ENCODE assay signal across 8 cellular contexts in the genomic region with DNA sequence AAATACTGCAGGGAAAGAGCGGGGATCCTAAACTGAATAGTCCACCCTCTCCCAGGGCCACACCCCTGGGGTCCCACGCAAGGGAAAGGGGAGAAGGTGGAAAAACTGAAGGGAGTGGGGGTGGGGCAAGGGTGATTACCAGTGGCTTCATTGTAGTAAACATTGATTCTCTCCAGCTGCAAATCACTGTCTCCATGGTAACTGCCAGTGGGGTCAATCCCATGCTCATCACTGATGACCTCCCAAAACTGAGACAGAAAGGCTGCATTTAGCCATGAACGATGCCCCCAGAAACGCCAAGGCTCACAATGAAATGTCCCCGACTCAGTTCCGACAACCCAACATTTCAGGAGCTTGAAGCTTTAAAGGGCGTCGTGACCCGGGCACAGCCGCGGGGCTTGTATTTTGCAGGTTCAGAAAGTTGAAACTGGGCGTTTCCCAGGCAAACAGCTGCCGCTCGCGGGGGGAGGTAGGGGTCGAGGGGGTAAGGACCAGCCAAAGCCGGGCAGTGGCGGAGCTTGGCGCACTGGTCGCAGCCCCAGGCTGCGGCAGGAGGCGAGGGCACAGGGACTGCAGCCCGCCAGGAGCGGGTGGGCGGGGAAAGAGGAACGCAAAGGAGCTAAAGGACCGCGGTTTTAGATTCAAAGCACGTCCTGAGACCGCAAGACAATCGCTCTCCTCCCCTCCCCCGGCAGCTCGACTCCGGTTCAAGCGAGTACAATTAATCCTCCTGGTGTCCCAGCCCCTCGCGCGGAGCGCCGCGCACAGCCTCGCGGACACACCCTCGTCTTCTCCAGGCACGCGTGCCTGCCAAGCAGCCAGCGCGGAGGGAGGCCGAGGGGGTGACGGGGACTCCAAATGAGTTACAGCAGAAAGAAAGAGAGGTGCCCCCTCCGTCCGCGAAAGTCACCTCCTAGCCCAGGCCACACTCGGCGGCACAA. TPM values are rescaled to one million over a fixed set of nuclear protein-coding genes. Genes with fewer than 3 reads are reported as not detected.
DNase-seq lines count a peak whose midpoint lies in the region; ATAC-seq, FAIRE-seq and TF ChIP-seq lines count a peak whose summit lies in the region.

No MANE protein-coding gene starts in this region.

- ATAC-seq in thoracic aorta (ENCODE audit: insufficient number of reproducible peaks, low FRiP score, low read depth) (no peak), GM18870 (IDR thresholded peaks at IDR 0.05; ENCODE audit: unreplicated experiment) (no peak), GM18858 (IDR thresholded peaks at IDR 0.05; ENCODE audit: unreplicated experiment) (no peak)

- peak; percentile 40 for DNase-seq in stimulated activated CD4-positive, alpha-beta T cell treated with anti-CD3 and anti-CD28 coated beads, Interleukin-15, amount 100 ng/mL, for 24 hours
- no peak for DNase-seq in stimulated activated CD4-positive, alpha-beta T cell treated with anti-CD3 and anti-CD28 coated beads, Interleukin-1b, Interleukin-23, amount 100 ng/mL, for 48 hours
- DNase-seq in NCI-H82 treated with DMSO at 0.1 percent for 48 hours (lab: John Stamatoyannopoulos, UW; ENCODE audit: unreplicated experiment): peak; percentile 42
- DNase-seq in bronchial epithelial cell (ENCODE audit: low read depth): no peak
- DNase-seq in thoracic aorta (ENCODE audit: low spot score): no peak

- H3K36me3 ChIP-seq in bronchial epithelial cell (ENCODE audit: control insufficient read depth, insufficient read depth, low read length) (no peaks in the 10 kb centered on the region), liver (ENCODE audit: control insufficient read depth in 4 of 4, insufficient read depth in 3 of 4, low read depth in 1 of 4, low read length in 3 of 4) (no peaks in the 10 kb centered on the region), thoracic aorta (no peaks in the 10 kb centered on the region)

- no peak overlapping the region for H3K9ac ChIP-seq in liver (ENCODE audit: low read depth in 1 of 2, low read length in 2 of 2)

- H3K27ac ChIP-seq in liver (ENCODE audit: low read depth in 1 of 2, low read length in 2 of 2) (no peak overlapping the region), thoracic aorta (no peak overlapping the region)

- H3K4me3 ChIP-seq in bronchial epithelial cell (ENCODE audit: low read depth, low read length) (peak overlapping the region; percentile 5), liver (ENCODE audit: low read depth in 1 of 3, low read length in 3 of 3) (peak overlapping the region in 2 of 3 donors; percentile 4 to 47), thoracic aorta (peak overlapping the region; percentile 67)

- TF ChIP-seq CTCF in bronchial epithelial cell (IDR thresholded peaks at IDR 0.05; ENCODE audit: insufficient read depth, low read length, severe bottlenecking) (no peak), liver (IDR thresholded peaks at IDR 0.05; ENCODE audit: low read depth, low read length, missing input control) (no peak), thoracic aorta (IDR thresholded peaks at IDR 0.05) (no peak)

- H3K27me3 ChIP-seq in bronchial epithelial cell (ENCODE audit: control insufficient read depth, insufficient read depth, low read length) (peaks cover 48% of the 10 kb centered on the region), liver (ENCODE audit: control insufficient read depth in 4 of 4, insufficient read depth in 4 of 4, low read length in 3 of 4) (peaks cover 0 to 11% (median 3%) of the 10 kb centered on the region in 4 donors), thoracic aorta (replicated peaks; ENCODE audit: insufficient read depth) (peaks cover 25% of the 10 kb centered on the region)

- H3K9me3 ChIP-seq in liver (ENCODE audit: control insufficient read depth in 4 of 4, low read length in 3 of 4): no peaks in the 10 kb centered on the region
- H3K9me3 ChIP-seq in thoracic aorta: no peaks in the 10 kb centered on the region

- FAIRE-seq in bronchial epithelial cell (lab: Jason Lieb, UNC): no peak

- TF ChIP-seq RAD21 in liver (IDR thresholded peaks at IDR 0.05): no peak

- H3K4me1 ChIP-seq in liver (ENCODE audit: control insufficient read depth in 4 of 4, insufficient read depth in 4 of 4, low read length in 3 of 4) (peaks cover 15 to 39% (median 31%) of the 10 kb centered on the region in 4 donors), thoracic aorta (ENCODE audit: control insufficient read depth in 1 of 2, low read depth in 2 of 2) (peaks cover 21 to 51% of the 10 kb centered on the region in 2 donors)

- WGBS in liver: 6% methylated on average over 55 of the region's 55 CpGs

TF ChIP-seq in liver, 16 proteins besides CTCF, POLR2A, EP300 and RAD21:
- TF ChIP-seq GABPA (IDR thresholded peaks at IDR 0.05 in 1 of 2, conservative IDR thresholded peaks at IDR 0.05 in 1 of 2) (no peak), TAF1 (conservative IDR thresholded peaks at IDR 0.05) (no peak), HNF4G (IDR thresholded peaks at IDR 0.05) (no peak), NR2F2 (IDR thresholded peaks at IDR 0.05) (no peak), ATF3 (IDR thresholded peaks at IDR 0.05) (no peak), SP1 (IDR thresholded peaks at IDR 0.05) (no peak), YY1 (IDR thresholded peaks at IDR 0.05) (no peak), ZBTB33 (IDR thresholded peaks at IDR 0.05) (no peak), MAX (IDR thresholded peaks at IDR 0.05) (no peak), EGR1 (IDR thresholded peaks at IDR 0.05; ENCODE audit: low read depth in 2 of 2) (no peak), JUND (IDR thresholded peaks at IDR 0.05) (no peak), FOXA2 (IDR thresholded peaks at IDR 0.05) (no peak)
- TF ChIP-seq, protein P1, sequence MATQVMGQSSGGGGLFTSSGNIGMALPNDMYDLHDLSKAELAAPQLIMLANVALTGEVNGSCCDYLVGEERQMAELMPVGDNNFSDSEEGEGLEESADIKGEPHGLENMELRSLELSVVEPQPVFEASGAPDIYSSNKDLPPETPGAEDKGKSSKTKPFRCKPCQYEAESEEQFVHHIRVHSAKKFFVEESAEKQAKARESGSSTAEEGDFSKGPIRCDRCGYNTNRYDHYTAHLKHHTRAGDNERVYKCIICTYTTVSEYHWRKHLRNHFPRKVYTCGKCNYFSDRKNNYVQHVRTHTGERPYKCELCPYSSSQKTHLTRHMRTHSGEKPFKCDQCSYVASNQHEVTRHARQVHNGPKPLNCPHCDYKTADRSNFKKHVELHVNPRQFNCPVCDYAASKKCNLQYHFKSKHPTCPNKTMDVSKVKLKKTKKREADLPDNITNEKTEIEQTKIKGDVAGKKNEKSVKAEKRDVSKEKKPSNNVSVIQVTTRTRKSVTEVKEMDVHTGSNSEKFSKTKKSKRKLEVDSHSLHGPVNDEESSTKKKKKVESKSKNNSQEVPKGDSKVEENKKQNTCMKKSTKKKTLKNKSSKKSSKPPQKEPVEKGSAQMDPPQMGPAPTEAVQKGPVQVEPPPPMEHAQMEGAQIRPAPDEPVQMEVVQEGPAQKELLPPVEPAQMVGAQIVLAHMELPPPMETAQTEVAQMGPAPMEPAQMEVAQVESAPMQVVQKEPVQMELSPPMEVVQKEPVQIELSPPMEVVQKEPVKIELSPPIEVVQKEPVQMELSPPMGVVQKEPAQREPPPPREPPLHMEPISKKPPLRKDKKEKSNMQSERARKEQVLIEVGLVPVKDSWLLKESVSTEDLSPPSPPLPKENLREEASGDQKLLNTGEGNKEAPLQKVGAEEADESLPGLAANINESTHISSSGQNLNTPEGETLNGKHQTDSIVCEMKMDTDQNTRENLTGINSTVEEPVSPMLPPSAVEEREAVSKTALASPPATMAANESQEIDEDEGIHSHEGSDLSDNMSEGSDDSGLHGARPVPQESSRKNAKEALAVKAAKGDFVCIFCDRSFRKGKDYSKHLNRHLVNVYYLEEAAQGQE (IDR thresholded peaks at IDR 0.05): no peak

RNA-seq across cellular contexts. Expression of gene TUBB2B, which starts 0.8 kb away (rescaled TPM):
- total RNA-seq in bronchial epithelial cell: under 0.01 and 2.2 TPM in 2 replicates
- 1 to 10 TPM; 2.1 to 4.6 TPM for total RNA-seq in liver
- polyA plus RNA-seq in liver: 1 to 10 TPM in 1 of 2 donors, under 1 TPM in 1; 0.22 to 4.3 TPM
- total RNA-seq in thoracic aorta: 1 to 10 TPM; 1.8 to 3.2 TPM

RNA-seq across cellular contexts. Expression of gene PSMG4, which starts 32.1 kb away (rescaled TPM):
- 15.5 and 34.2 TPM in 2 replicates for total RNA-seq in bronchial epithelial cell
- total RNA-seq in liver: 10 to 100 TPM; 10.7 to 12.0 TPM
- 10 to 100 TPM; 18.1 to 28.5 TPM for polyA plus RNA-seq in liver
- total RNA-seq in thoracic aorta: 10 to 100 TPM; 19.4 to 29.0 TPM

Comparison
In these comparisons a context has a peak if more than half of its experiments do, and no peak if none do; other contexts are left out.
1. DNase-seq: peak in stimulated activated CD4-positive, alpha-beta T cell treated with anti-CD3 and anti-CD28 coated beads, Interleukin-15, amount 100 ng/mL, for 24 hours (single experiment) and NCI-H82 treated with DMSO at 0.1 percent for 48 hours (single experiment); none in stimulated activated CD4-positive, alpha-beta T cell treated with anti-CD3 and anti-CD28 coated beads, Interleukin-1b, Interleukin-23, amount 100 ng/mL, for 48 hours (single experiment), bronchial epithelial cell (single experiment) and thoracic aorta (single experiment).
2. H3K4me3 ChIP-seq: peak in every context shown above with its lines; median percentile 67 in thoracic aorta; 26 in liver; 5 in bronchial epithelial cell.